In genomic region chr17:7575959-7576358, GRCh38 we compare ENCODE assay signal across 1 cellular context.
TF ChIP-seq lines count a peak whose summit lies in the region.

No MANE protein-coding gene starts in this region.

TF ChIP-seq in HepG2, 621 proteins besides CTCF, POLR2A, EP300 and RAD21:
- TF ChIP-seq FUBP1 (CRISPR knock-in tag; IDR thresholded peaks at IDR 0.05; ENCODE audit: borderline replicate concordance), result no peak
- peak; percentile 5; the same call in 1 of the 2 replicates for TF ChIP-seq POLR2AphosphoS5 (IDR thresholded peaks at IDR 0.05; ENCODE audit: low read depth, low read length)
- TF ChIP-seq RBFOX2 (IDR thresholded peaks at IDR 0.05; ENCODE audit: low read depth, low read length), result 0 out of 2 replicates have a peak, but pooled peaks have one; percentile 65
